16 cellular contexts compared by ENCODE assay signal in the genomic region with DNA sequence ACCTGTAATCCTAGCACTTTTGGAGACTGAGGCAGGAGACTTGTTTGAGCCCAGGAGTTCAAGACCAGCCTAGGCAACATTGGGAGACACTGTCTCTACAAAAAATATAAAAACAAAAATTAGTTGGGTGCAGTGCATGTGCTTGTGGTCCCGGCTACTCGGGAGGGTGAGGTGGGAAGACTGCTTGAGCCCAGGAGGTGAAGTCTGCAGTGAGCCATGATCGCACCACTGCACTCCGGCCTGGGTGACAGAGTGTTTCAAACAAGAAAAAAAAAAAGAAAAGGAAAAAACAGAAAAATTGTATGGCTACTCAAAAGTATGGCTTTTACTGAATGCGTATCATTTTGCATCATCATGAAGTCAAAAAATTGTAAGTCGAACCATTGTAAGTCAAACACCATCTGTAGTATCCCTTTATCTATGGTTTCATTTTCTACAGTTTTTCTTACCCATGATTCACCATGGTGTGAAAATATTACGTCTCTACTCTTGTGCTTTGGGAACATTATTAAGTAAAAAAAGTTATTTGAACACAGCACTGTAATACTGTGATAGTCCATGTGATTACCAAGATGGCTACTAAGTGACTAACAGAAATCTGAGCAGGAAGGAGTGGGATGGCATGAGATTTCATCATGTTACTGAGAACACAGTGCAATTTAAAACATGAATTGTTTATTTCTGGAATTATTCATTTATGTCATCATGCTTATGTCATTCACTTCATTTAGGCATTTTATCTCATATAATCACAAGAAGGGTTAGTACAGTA. TPM values are rescaled to one million over a fixed set of nuclear protein-coding genes. Genes with fewer than 3 reads are reported as not detected.
DNase-seq lines count a peak whose midpoint lies in the region; ATAC-seq and TF ChIP-seq lines count a peak whose summit lies in the region.
"Had no signal": no experiment of that assay in that cellular context is flagged by ENCODE, and none has a peak within 500 bp of the region (broad histone marks: within the 10 kb centered on the region; RNA-seq: fewer than 3 reads in every experiment).

No MANE protein-coding gene starts in this region.

- H3K36me3 ChIP-seq in H7 (replicated peaks; ENCODE audit: control insufficient read depth, insufficient read depth, low read length) (no peaks in the 10 kb centered on the region), adrenal gland (replicated peaks in 1 of 2) (no peaks in the 10 kb centered on the region)
- H3K36me3 ChIP-seq: MG63, suprapubic skin had no signal

- no peak overlapping the region for H3K4me3 ChIP-seq in fibroblast of villous mesenchyme (ENCODE audit: low read depth, low read length)
- no peak overlapping the region for H3K4me3 ChIP-seq in H7 (ENCODE audit: insufficient read depth, low read depth, low read length)
- H3K4me3 ChIP-seq in adrenal gland: no peak overlapping the region
- H3K4me3 ChIP-seq: MG63, suprapubic skin had no signal

- H3K27me3 Mint-ChIP-seq in activated T-helper 17 cell treated with anti-CD3 and anti-CD28 coated beads, Interleukin-2, amount 50 U/mL, for 72 hours: no peaks in the 10 kb centered on the region
- H3K27me3 Mint-ChIP-seq: activated CD4-positive, alpha-beta T cell treated with anti-CD3 and anti-CD28 coated beads, Interleukin-2, amount 10 ng/mL, durations not matched to agents 7 days and 5 days had no signal

- H3K27ac Mint-ChIP-seq in activated T-helper 17 cell treated with anti-CD3 and anti-CD28 coated beads, Interleukin-2, amount 50 U/mL, for 72 hours: peak overlapping the region; percentile 65
- H3K27ac Mint-ChIP-seq: activated CD4-positive, alpha-beta T cell treated with anti-CD3 and anti-CD28 coated beads, Interleukin-2, amount 10 ng/mL, durations not matched to agents 7 days and 5 days had no signal

- H3K9me3 Mint-ChIP-seq in activated T-helper 17 cell treated with anti-CD3 and anti-CD28 coated beads, Interleukin-2, amount 50 U/mL, for 72 hours: no peaks in the 10 kb centered on the region
- H3K9me3 Mint-ChIP-seq: activated CD4-positive, alpha-beta T cell treated with anti-CD3 and anti-CD28 coated beads, Interleukin-2, amount 10 ng/mL, durations not matched to agents 7 days and 5 days had no signal

- peak; percentile 78 for ATAC-seq in activated T-helper 17 cell treated with anti-CD3 and anti-CD28 coated beads, Interleukin-2, amount 50 U/mL, for 72 hours (replicated peaks)
- ATAC-seq in GM21423 (IDR thresholded peaks at IDR 0.05; ENCODE audit: unreplicated experiment): no peak

- TF ChIP-seq POLR2A in adrenal gland (IDR thresholded peaks at IDR 0.05): no peak

- TF ChIP-seq CTCF in fibroblast of villous mesenchyme (IDR thresholded peaks at IDR 0.05; ENCODE audit: insufficient read depth, low read depth, low read length): no peak
- TF ChIP-seq CTCF in adrenal gland (IDR thresholded peaks at IDR 0.05): no peak

- H3K27me3 ChIP-seq in H7 (ENCODE audit: control insufficient read depth, insufficient read depth, low read length) (no peaks in the 10 kb centered on the region), adrenal gland (no peaks in the 10 kb centered on the region)
- H3K27me3 ChIP-seq: MG63, suprapubic skin had no signal

- peaks cover 5 to 6% of the 10 kb centered on the region in 2 donors for H3K4me1 ChIP-seq in adrenal gland (replicated peaks in 1 of 2)
- H3K4me1 ChIP-seq: suprapubic skin had no signal

- DNase-seq in stimulated activated CD4-positive, alpha-beta T cell treated with anti-CD3 and anti-CD28 coated beads, Interleukin-2, amount 100 ng/mL, for 4 hours (ENCODE audit: low read depth): peak; percentile 6
- no peak for DNase-seq in stimulated activated CD4-positive, alpha-beta T cell treated with anti-CD3 and anti-CD28 coated beads, Interleukin-2, amount 100 ng/mL, for 24 hours
- peak; percentile 55 for DNase-seq in fibroblast of villous mesenchyme (ENCODE audit: low read depth)
- DNase-seq in NCI-H1694 (lab: John Stamatoyannopoulos, UW): no peak
- no peak for DNase-seq in H7
- DNase-seq in adrenal gland: no peak
- DNase-seq: activated CD4-positive, alpha-beta T cell treated with anti-CD3 and anti-CD28 coated beads, Interleukin-2, amount 10 ng/mL, durations not matched to agents 7 days and 5 days; left cardiac atrium; MG63; NCI-H748 treated with DMSO at 0.1 percent for 48 hours; occipital lobe; stimulated activated CD4-positive, alpha-beta T cell treated with anti-CD3 and anti-CD28 coated beads, Interleukin-1b, Interleukin-23, amount 100 ng/mL, for 48 hours had no signal

- 92 to 96% (median 94%) methylated on average over 7 of the region's 7 CpGs for WGBS in adrenal gland, 4 donors

- H3K4me1 Mint-ChIP-seq in activated T-helper 17 cell treated with anti-CD3 and anti-CD28 coated beads, Interleukin-2, amount 50 U/mL, for 72 hours: peaks cover 19% of the 10 kb centered on the region

- H3K36me3 Mint-ChIP-seq in activated T-helper 17 cell treated with anti-CD3 and anti-CD28 coated beads, Interleukin-2, amount 50 U/mL, for 72 hours (ENCODE audit: low read depth): no peaks in the 10 kb centered on the region

- intact Hi-C loops in adrenal gland (cut with DNase I): no loop called here

- no peak overlapping the region for H3K4me3 Mint-ChIP-seq in activated T-helper 17 cell treated with anti-CD3 and anti-CD28 coated beads, Interleukin-2, amount 50 U/mL, for 72 hours
- H3K4me3 Mint-ChIP-seq: activated CD4-positive, alpha-beta T cell treated with anti-CD3 and anti-CD28 coated beads, Interleukin-2, amount 10 ng/mL, durations not matched to agents 7 days and 5 days; CD14-positive monocyte had no signal

- H3K27ac ChIP-seq in adrenal gland: no peak overlapping the region
- H3K27ac ChIP-seq: suprapubic skin had no signal

- no peaks in the 10 kb centered on the region for H3K9me3 ChIP-seq in adrenal gland (replicated peaks in 1 of 3)
- H3K9me3 ChIP-seq: suprapubic skin had no signal

RNA-seq across cellular contexts. Expression of gene MANBA, which starts 26.5 kb away (rescaled TPM):
- 10 to 100 TPM in 1 of 2 donors, 1 to 10 TPM in 1; 10.0 to 13.6 TPM for total RNA-seq in activated T-helper 17 cell treated with anti-CD3 and anti-CD28 coated beads, Interleukin-2, amount 50 U/mL, for 72 hours
- total RNA-seq in fibroblast of villous mesenchyme: 53.5 and 70.5 TPM in 2 replicates
- 16.1 and 31.8 TPM in 2 replicates for total RNA-seq in H7 (2014; rRNA removed; shearing (Covaris generic))
- 10 to 100 TPM; 25.7 to 84.1 (median 59.1) TPM for total RNA-seq in adrenal gland
- polyA plus RNA-seq in adrenal gland: 10 to 100 TPM; 21.5 to 25.9 (median 21.5) TPM

RNA-seq across cellular contexts. Expression of gene UBE2D3, which starts 40.1 kb away (rescaled TPM):
- total RNA-seq in activated T-helper 17 cell treated with anti-CD3 and anti-CD28 coated beads, Interleukin-2, amount 50 U/mL, for 72 hours: 100 to 1,000 TPM; 403 to 450 TPM
- total RNA-seq in fibroblast of villous mesenchyme: 399 and 495 TPM in 2 replicates
- total RNA-seq in H7 (2014; rRNA removed; shearing (Covaris generic)): 437 and 446 TPM in 2 replicates
- total RNA-seq in adrenal gland: 100 to 1,000 TPM; 318 to 523 (median 398) TPM
- polyA plus RNA-seq in adrenal gland: 100 to 1,000 TPM; 178 to 709 (median 214) TPM

Comparison
In these comparisons a context has a peak if more than half of its experiments do, and no peak if none do; other contexts are left out.
1. DNase-seq: peak in stimulated activated CD4-positive, alpha-beta T cell treated with anti-CD3 and anti-CD28 coated beads, Interleukin-2, amount 100 ng/mL, for 4 hours (single experiment) and fibroblast of villous mesenchyme (single experiment); none in stimulated activated CD4-positive, alpha-beta T cell treated with anti-CD3 and anti-CD28 coated beads, Interleukin-2, amount 100 ng/mL, for 24 hours (0 of 2), NCI-H1694 (single experiment), H7 (single experiment) and adrenal gland (0 of 7).